1 cellular context compared by ENCODE assay signal in genomic region chr11:86370922-86371614, GRCh38.
TF ChIP-seq lines count a peak whose summit lies in the region.

No MANE protein-coding gene starts in this region.

TF ChIP-seq in H1, 55 proteins besides CTCF, POLR2A, EP300 and RAD21:
- TF ChIP-seq BACH1 (IDR thresholded peaks at IDR 0.05; ENCODE audit: low read length) (peak; percentile 86), CREB1 (IDR thresholded peaks at IDR 0.05) (no peak), MAFK (IDR thresholded peaks at IDR 0.05; ENCODE audit: low read depth, low read length) (peak; percentile 68)
